Comparison of ENCODE assay signal across 1 cellular context in genomic region chr2:207239222-207239674, GRCh38.
A peak's percentile ranks its signal among the peaks of the same experiment; 100 is the strongest.
TF ChIP-seq lines count a peak whose summit lies in the region.

No MANE protein-coding gene starts in this region.

TF ChIP-seq in SK-N-SH, 30 proteins besides CTCF, POLR2A, EP300 and RAD21 (continued from another document):
- TF ChIP-seq, protein P1, sequence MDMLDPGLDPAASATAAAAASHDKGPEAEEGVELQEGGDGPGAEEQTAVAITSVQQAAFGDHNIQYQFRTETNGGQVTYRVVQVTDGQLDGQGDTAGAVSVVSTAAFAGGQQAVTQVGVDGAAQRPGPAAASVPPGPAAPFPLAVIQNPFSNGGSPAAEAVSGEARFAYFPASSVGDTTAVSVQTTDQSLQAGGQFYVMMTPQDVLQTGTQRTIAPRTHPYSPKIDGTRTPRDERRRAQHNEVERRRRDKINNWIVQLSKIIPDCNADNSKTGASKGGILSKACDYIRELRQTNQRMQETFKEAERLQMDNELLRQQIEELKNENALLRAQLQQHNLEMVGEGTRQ (IDR thresholded peaks at IDR 0.05; ENCODE audit: borderline replicate concordance, low read depth, low read length): no peak
- TF ChIP-seq MEF2A (IDR thresholded peaks at IDR 0.05; ENCODE audit: borderline replicate concordance, low read depth) (0 out of 2 replicates have a peak, but pooled peaks have one; percentile 13), USF1 (IDR thresholded peaks at IDR 0.05; ENCODE audit: borderline replicate concordance, low read depth) (no peak), MXI1 (IDR thresholded peaks at IDR 0.05; ENCODE audit: low read depth, low read length) (no peak), TAF1 (IDR thresholded peaks at IDR 0.05; ENCODE audit: borderline replicate concordance, low read depth, low read length) (no peak; the same call in 1 of the 2 replicates), TCF12 (IDR thresholded peaks at IDR 0.05) (peak; percentile 76)
